In the genomic region with DNA sequence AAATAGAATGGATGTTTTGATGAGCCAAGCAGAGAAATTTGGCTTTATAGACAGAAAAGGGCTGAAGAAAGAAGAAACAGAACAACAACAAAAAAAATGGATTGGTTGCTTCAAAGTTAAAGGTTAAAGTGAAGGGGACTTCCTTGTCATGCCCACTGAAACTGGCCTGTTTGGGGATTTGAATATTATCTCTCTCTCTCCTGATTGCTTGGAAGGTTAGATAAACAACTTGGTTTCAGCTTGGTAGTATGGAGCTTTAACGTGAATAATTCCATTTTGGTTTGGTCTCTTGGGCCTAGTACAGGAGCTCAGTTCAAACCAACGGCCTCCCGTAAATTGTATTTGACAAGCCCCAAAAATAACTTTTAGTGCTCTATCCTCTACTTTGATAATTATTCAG, we compare ENCODE assay signal across 1 cellular context.
TF ChIP-seq lines count a peak whose summit lies in the region.

No MANE protein-coding gene starts in this region.

TF ChIP-seq in GM23338, 12 proteins besides CTCF, POLR2A, EP300 and RAD21 (continued from another document):
- TF ChIP-seq ZNF462 (CRISPR knock-in tag; IDR thresholded peaks at IDR 0.05): no peak
- TF ChIP-seq ZNF331 (CRISPR knock-in tag; IDR thresholded peaks at IDR 0.05; ENCODE audit: low read depth): no peak
